1 cellular context compared by ENCODE assay signal in the genomic region with DNA sequence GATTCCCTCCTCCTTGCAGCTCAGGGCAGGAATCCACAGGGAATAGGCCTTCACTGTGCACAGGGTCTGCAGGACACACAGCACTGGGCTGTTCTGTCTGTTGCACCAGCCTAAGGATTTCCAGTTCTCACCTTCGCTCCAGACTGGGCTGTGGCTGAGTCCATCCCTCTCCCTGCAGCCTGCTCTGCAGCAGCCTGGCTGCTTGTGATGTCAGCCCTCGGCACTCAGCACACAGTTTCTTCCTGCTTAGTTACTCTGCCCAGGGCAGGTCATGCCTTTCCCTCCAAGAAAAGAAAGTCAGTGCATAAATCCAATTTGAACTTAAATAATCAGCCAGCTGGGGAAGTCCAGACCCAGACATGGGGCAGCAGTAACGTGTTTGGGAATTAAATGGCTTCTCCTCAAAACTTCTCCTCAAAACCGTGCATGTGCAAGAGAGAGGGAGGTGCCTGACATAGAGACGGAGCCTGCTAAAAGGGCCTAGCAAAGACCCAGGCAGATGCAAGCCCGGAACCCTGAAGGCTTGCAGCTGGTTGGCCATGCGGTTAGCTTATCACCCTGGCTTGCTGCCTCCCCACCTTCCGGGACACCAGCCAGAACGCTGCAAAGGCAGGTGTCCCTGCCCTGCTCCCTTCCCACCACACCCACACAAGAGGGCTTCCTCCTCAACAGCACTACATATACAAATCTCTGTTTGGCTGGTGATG.
TF ChIP-seq lines count a peak whose summit lies in the region.

No MANE protein-coding gene starts in this region.

TF ChIP-seq in GM23338, 12 proteins besides CTCF, POLR2A, EP300 and RAD21 (continued from another document):
- TF ChIP-seq, protein P1, sequence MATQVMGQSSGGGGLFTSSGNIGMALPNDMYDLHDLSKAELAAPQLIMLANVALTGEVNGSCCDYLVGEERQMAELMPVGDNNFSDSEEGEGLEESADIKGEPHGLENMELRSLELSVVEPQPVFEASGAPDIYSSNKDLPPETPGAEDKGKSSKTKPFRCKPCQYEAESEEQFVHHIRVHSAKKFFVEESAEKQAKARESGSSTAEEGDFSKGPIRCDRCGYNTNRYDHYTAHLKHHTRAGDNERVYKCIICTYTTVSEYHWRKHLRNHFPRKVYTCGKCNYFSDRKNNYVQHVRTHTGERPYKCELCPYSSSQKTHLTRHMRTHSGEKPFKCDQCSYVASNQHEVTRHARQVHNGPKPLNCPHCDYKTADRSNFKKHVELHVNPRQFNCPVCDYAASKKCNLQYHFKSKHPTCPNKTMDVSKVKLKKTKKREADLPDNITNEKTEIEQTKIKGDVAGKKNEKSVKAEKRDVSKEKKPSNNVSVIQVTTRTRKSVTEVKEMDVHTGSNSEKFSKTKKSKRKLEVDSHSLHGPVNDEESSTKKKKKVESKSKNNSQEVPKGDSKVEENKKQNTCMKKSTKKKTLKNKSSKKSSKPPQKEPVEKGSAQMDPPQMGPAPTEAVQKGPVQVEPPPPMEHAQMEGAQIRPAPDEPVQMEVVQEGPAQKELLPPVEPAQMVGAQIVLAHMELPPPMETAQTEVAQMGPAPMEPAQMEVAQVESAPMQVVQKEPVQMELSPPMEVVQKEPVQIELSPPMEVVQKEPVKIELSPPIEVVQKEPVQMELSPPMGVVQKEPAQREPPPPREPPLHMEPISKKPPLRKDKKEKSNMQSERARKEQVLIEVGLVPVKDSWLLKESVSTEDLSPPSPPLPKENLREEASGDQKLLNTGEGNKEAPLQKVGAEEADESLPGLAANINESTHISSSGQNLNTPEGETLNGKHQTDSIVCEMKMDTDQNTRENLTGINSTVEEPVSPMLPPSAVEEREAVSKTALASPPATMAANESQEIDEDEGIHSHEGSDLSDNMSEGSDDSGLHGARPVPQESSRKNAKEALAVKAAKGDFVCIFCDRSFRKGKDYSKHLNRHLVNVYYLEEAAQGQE (IDR thresholded peaks at IDR 0.05; ENCODE audit: unreplicated experiment), result no peak
- TF ChIP-seq NANOG (IDR thresholded peaks at IDR 0.05; ENCODE audit: borderline replicate concordance), result no peak
- TF ChIP-seq, protein P2, sequence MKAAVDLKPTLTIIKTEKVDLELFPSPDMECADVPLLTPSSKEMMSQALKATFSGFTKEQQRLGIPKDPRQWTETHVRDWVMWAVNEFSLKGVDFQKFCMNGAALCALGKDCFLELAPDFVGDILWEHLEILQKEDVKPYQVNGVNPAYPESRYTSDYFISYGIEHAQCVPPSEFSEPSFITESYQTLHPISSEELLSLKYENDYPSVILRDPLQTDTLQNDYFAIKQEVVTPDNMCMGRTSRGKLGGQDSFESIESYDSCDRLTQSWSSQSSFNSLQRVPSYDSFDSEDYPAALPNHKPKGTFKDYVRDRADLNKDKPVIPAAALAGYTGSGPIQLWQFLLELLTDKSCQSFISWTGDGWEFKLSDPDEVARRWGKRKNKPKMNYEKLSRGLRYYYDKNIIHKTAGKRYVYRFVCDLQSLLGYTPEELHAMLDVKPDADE (IDR thresholded peaks at IDR 0.05), result no peak
- no peak for TF ChIP-seq STAT1 (IDR thresholded peaks at IDR 0.05; ENCODE audit: unreplicated experiment)
- TF ChIP-seq ZNF331 (CRISPR knock-in tag; IDR thresholded peaks at IDR 0.05; ENCODE audit: low read depth), result no peak
- TF ChIP-seq ZNF114 (CRISPR knock-in tag; IDR thresholded peaks at IDR 0.05), result no peak
- TF ChIP-seq EZH2 (IDR thresholded peaks at IDR 0.05; ENCODE audit: low read depth, unreplicated experiment), result no peak
- TF ChIP-seq EZH2phosphoT487 (IDR thresholded peaks at IDR 0.05; ENCODE audit: unreplicated experiment), result no peak
- TF ChIP-seq, protein P3, sequence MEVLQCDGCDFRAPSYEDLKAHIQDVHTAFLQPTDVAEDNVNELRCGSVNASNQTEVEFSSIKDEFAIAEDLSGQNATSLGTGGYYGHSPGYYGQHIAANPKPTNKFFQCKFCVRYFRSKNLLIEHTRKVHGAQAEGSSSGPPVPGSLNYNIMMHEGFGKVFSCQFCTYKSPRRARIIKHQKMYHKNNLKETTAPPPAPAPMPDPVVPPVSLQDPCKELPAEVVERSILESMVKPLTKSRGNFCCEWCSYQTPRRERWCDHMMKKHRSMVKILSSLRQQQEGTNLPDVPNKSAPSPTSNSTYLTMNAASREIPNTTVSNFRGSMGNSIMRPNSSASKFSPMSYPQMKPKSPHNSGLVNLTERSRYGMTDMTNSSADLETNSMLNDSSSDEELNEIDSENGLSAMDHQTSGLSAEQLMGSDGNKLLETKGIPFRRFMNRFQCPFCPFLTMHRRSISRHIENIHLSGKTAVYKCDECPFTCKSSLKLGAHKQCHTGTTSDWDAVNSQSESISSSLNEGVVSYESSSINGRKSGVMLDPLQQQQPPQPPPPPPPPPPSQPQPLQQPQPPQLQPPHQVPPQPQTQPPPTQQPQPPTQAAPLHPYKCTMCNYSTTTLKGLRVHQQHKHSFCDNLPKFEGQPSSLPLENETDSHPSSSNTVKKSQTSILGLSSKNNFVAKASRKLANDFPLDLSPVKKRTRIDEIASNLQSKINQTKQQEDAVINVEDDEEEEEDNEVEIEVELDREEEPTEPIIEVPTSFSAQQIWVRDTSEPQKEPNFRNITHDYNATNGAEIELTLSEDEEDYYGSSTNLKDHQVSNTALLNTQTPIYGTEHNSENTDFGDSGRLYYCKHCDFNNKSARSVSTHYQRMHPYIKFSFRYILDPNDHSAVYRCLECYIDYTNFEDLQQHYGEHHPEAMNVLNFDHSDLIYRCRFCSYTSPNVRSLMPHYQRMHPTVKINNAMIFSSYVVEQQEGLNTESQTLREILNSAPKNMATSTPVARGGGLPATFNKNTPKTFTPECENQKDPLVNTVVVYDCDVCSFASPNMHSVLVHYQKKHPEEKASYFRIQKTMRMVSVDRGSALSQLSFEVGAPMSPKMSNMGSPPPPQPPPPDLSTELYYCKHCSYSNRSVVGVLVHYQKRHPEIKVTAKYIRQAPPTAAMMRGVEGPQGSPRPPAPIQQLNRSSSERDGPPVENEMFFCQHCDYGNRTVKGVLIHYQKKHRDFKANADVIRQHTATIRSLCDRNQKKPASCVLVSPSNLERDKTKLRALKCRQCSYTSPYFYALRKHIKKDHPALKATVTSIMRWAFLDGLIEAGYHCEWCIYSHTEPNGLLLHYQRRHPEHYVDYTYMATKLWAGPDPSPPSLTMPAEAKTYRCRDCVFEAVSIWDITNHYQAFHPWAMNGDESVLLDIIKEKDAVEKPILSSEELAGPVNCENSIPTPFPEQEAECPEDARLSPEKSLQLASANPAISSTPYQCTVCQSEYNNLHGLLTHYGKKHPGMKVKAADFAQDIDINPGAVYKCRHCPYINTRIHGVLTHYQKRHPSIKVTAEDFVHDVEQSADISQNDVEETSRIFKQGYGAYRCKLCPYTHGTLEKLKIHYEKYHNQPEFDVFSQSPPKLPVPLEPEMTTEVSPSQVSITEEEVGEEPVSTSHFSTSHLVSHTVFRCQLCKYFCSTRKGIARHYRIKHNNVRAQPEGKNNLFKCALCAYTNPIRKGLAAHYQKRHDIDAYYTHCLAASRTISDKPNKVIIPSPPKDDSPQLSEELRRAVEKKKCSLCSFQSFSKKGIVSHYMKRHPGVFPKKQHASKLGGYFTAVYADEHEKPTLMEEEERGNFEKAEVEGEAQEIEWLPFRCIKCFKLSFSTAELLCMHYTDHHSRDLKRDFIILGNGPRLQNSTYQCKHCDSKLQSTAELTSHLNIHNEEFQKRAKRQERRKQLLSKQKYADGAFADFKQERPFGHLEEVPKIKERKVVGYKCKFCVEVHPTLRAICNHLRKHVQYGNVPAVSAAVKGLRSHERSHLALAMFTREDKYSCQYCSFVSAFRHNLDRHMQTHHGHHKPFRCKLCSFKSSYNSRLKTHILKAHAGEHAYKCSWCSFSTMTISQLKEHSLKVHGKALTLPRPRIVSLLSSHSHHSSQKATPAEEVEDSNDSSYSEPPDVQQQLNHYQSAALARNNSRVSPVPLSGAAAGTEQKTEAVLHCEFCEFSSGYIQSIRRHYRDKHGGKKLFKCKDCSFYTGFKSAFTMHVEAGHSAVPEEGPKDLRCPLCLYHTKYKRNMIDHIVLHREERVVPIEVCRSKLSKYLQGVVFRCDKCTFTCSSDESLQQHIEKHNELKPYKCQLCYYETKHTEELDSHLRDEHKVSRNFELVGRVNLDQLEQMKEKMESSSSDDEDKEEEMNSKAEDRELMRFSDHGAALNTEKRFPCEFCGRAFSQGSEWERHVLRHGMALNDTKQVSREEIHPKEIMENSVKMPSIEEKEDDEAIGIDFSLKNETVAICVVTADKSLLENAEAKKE (CRISPR knock-in tag; IDR thresholded peaks at IDR 0.05), result no peak
